ENCODE assay signal across 8 cellular contexts in genomic region chr4:16205298-16206164, GRCh38. TPM values are rescaled to one million over a fixed set of nuclear protein-coding genes. Genes with fewer than 3 reads are reported as not detected.
A peak's percentile ranks its signal among the peaks of the same experiment; 100 is the strongest.
DNase-seq lines count a peak whose midpoint lies in the region; ATAC-seq, FAIRE-seq and TF ChIP-seq lines count a peak whose summit lies in the region.

No MANE protein-coding gene starts in this region.

- ATAC-seq in GM19452 (IDR thresholded peaks at IDR 0.05; ENCODE audit: unreplicated experiment), result peak; percentile 78
- peak; percentile 92 for ATAC-seq in HG03354 (IDR thresholded peaks at IDR 0.05; ENCODE audit: poor library complexity, severe bottlenecking, unreplicated experiment)

- TF ChIP-seq POLR2A in endothelial cell of umbilical vein (IDR thresholded peaks at IDR 0.05; ENCODE audit: low read depth, low read length) (no peak), lower leg skin (IDR thresholded peaks at IDR 0.05) (no peak)

- no peaks in the 10 kb centered on the region for H3K9me3 ChIP-seq in endothelial cell of umbilical vein (replicated peaks; ENCODE audit: control insufficient read depth, insufficient read depth, low read length)

- H3K27ac Mint-ChIP-seq in osteocyte (ENCODE audit: unreplicated experiment), result no peak overlapping the region

- H3K36me3 Mint-ChIP-seq in osteocyte (ENCODE audit: unreplicated experiment), result no peaks in the 10 kb centered on the region

- FAIRE-seq in endothelial cell of umbilical vein (lab: Jason Lieb, UNC), result peak; percentile 72

- POLR2A ChIA-PET in endothelial cell of umbilical vein (lab: Charles Lee), result no interaction called here

- no peaks in the 10 kb centered on the region for H3K9me1 ChIP-seq in endothelial cell of umbilical vein (replicated peaks; ENCODE audit: control insufficient read depth, extremely low read depth, insufficient read depth, low read length)

- dilution Hi-C loops in endothelial cell of umbilical vein (cut with MboI; ENCODE audit: extremely low pct_ligation_motif_present, low sequenced_read_pairs), result no loop called here

- no peaks in the 10 kb centered on the region for H3K79me2 ChIP-seq in endothelial cell of umbilical vein (ENCODE audit: control insufficient read depth, insufficient read depth, low read length)

- no peaks in the 10 kb centered on the region for H3K27me3 ChIP-seq in endothelial cell of umbilical vein (ENCODE audit: control insufficient read depth in 2 of 2, insufficient read depth in 2 of 2, low read length in 2 of 2)

- no TSS peak for BruUV-seq in endothelial cell of umbilical vein (replicated peaks; lab: Mats Ljungman, UMichigan)

- H3K27ac ChIP-seq in endothelial cell of umbilical vein (ENCODE audit: insufficient read depth, low read depth, low read length), result no peak overlapping the region

- peaks cover 24% of the 10 kb centered on the region for H3K4me1 Mint-ChIP-seq in osteocyte (ENCODE audit: unreplicated experiment)

- CTCF ChIA-PET in endothelial cell of umbilical vein (lab: Charles Lee), result interaction anchor here (0.5 to 5.8 kb wide), 27 partner anchors 9 to 1119 kb away, joined by 3 to 79 read pairs (median 4); partner anchors contain the start of gene TAPT1

- no peaks in the 10 kb centered on the region for H3K27me3 Mint-ChIP-seq in osteocyte (ENCODE audit: unreplicated experiment)

- peak; percentile 40 to 54 for TF ChIP-seq CTCF in endothelial cell of umbilical vein (IDR thresholded peaks at IDR 0.05; ENCODE audit: extremely low read depth in 1 of 2, insufficient read depth in 1 of 2, low read depth in 1 of 2, low read length in 2 of 2)
- peak; percentile 56 for TF ChIP-seq CTCF in osteocyte (IDR thresholded peaks at IDR 0.05)
- no peak for TF ChIP-seq CTCF in lower leg skin (IDR thresholded peaks at IDR 0.05)

- H3K9me3 Mint-ChIP-seq in osteocyte (ENCODE audit: unreplicated experiment), result no peaks in the 10 kb centered on the region

- no peak overlapping the region for H3K4me3 Mint-ChIP-seq in osteocyte (ENCODE audit: unreplicated experiment)

- H3K36me3 ChIP-seq in endothelial cell of umbilical vein (ENCODE audit: control insufficient read depth in 2 of 2, extremely low read depth in 1 of 2, insufficient read depth in 2 of 2, low read length in 2 of 2), result no peaks in the 10 kb centered on the region

- DNase-seq in ELF-1 (ENCODE audit: low read depth, low spot score) (peak; percentile 13), OCI-M1 (lab: John Stamatoyannopoulos, UW) (peak; percentile 34), endothelial cell of umbilical vein (ENCODE audit: low read depth, low spot score) (peak; percentile 24), osteocyte (ENCODE audit: extremely low spot score, unreplicated experiment) (no peak), lower leg skin (ENCODE audit: low spot score in 2 of 2) (no peak)
- DNase-seq in activated naive CD4-positive, alpha-beta T cell treated with Interleukin-2 at 50 U/mL for 16 hours, result no peak

- no peaks in the 10 kb centered on the region for H4K20me1 ChIP-seq in endothelial cell of umbilical vein (replicated peaks; ENCODE audit: control insufficient read depth, extremely low read depth, insufficient read depth, low read length)

- H3K9ac ChIP-seq in endothelial cell of umbilical vein (replicated peaks; ENCODE audit: extremely low read depth, insufficient read depth, low read length), result no peak overlapping the region

- H3K4me3 ChIP-seq in endothelial cell of umbilical vein (replicated peaks in 1 of 3; ENCODE audit: insufficient read depth in 1 of 3, low read depth in 1 of 3, low read length in 3 of 3) (no peak overlapping the region), lower leg skin (ENCODE audit: low read depth, poor library complexity, severe bottlenecking) (no peak overlapping the region)

- H3K4me1 ChIP-seq in endothelial cell of umbilical vein (ENCODE audit: control insufficient read depth, extremely low read depth, insufficient read depth, low read length), result no peaks in the 10 kb centered on the region

- 72 to 73% methylated on average over 7 of the region's 7 CpGs for WGBS in lower leg skin, 2 donors

- H3K4me2 ChIP-seq in endothelial cell of umbilical vein (ENCODE audit: insufficient read depth, low read length), result no peak overlapping the region

- intact Hi-C loops in endothelial cell of umbilical vein (cut with micrococcal nuclease), result loop anchor here (1.0 kb wide), 2 partner anchors 21 to 179 kb away; partner anchors contain the start of gene TAPT1
- intact Hi-C loops in lower leg skin (cut with DNase I; ENCODE audit: low total_unique reads), result no loop called here

- no peak overlapping the region for H2AFZ ChIP-seq in endothelial cell of umbilical vein (ENCODE audit: low read depth, low read length)

TF ChIP-seq in endothelial cell of umbilical vein, 7 proteins besides CTCF, POLR2A, EP300 and RAD21:
- TF ChIP-seq FOS (IDR thresholded peaks at IDR 0.05; ENCODE audit: borderline replicate concordance, insufficient read depth, low read length) (no peak), GATA2 (IDR thresholded peaks at IDR 0.05; ENCODE audit: insufficient read depth, insufficient read length, low read depth, low read length) (no peak)
TF ChIP-seq in endothelial cell of umbilical vein: peak in this region for 0.

RNA-seq across cellular contexts. Expression of gene TAPT1, which starts 20.7 kb away (rescaled TPM):
- total RNA-seq in endothelial cell of umbilical vein (17.5 and 19.9 TPM in 2 replicates), osteocyte (31.7 and 32.3 TPM in 2 replicates), lower leg skin (10 to 100 TPM; 10.5 to 31.0 (median 18.7) TPM)
- 6.9 and 7.4 TPM in 2 replicates for polyA plus RNA-seq in endothelial cell of umbilical vein
- 6.3 and 7.6 TPM in 2 replicates for polyA plus RNA-seq in endothelial cell of umbilical vein (2011; cell fraction: cytosol; rRNA removed)
- polyA plus RNA-seq in endothelial cell of umbilical vein (2011; cell fraction: nucleus; rRNA removed), result 25.5 and 25.8 TPM in 2 replicates
- polyA plus RNA-seq in endothelial cell of umbilical vein (2012), result 8.6 and 10.2 TPM in 2 replicates
- polyA minus RNA-seq in endothelial cell of umbilical vein, result 18.7 and 22.5 TPM in 2 replicates
- polyA minus RNA-seq in endothelial cell of umbilical vein (2011; cell fraction: cytosol; rRNA and poly(A)+ RNA removed), result 8.2 TPM
- 38.3 and 47.6 TPM in 2 replicates for polyA minus RNA-seq in endothelial cell of umbilical vein (2011; cell fraction: nucleus; rRNA and poly(A)+ RNA removed)

Comparison
In these comparisons a context has a peak if more than half of its experiments do, and no peak if none do; other contexts are left out.
1. DNase-seq: peak in ELF-1 (single experiment), OCI-M1 (single experiment) and endothelial cell of umbilical vein (single experiment); none in osteocyte (single experiment), activated naive CD4-positive, alpha-beta T cell treated with Interleukin-2 at 50 U/mL for 16 hours (single experiment) and lower leg skin (0 of 2).
2. CTCF ChIP-seq: peak in endothelial cell of umbilical vein (2 of 2) and osteocyte (single experiment); none in lower leg skin (0 of 3).